27 cellular contexts compared by ENCODE assay signal in the genomic region with DNA sequence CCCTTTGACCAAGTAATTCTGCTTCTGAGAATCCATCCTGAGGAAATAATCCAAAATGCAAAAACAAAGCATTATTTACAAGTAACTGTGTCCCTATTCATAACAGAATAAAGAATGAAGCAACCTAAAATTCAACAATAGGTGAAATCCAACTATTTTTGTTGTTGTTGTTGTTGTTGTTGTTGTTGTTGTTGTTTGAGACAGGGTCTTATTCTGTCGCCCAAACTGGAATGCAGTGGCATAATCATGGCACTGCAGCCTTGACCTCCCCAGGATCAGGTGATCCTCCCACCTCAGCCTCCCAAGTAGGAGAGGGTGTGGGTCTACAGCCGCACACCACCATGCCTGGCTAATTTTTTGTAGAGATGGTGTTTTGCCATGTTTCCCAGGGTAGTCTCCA.
"Had no signal": no experiment of that assay in that cellular context is flagged by ENCODE, and none has a peak within 500 bp of the region (broad histone marks: within the 10 kb centered on the region; RNA-seq: fewer than 3 reads in every experiment).

No MANE protein-coding gene starts in this region.

- H3K4me1 ChIP-seq: colonic mucosa, esophagus muscularis mucosa, esophagus squamous epithelium, foreskin keratinocyte, gastrocnemius medialis, gastroesophageal sphincter, heart left ventricle, heart right ventricle had no signal

- H3K4me3 ChIP-seq: colonic mucosa, coronary artery, dorsolateral prefrontal cortex, esophagus muscularis mucosa, esophagus squamous epithelium, gastrocnemius medialis, gastroesophageal sphincter, heart left ventricle, heart right ventricle had no signal

- H3K36me3 ChIP-seq: colonic mucosa, esophagus muscularis mucosa, esophagus squamous epithelium, gastrocnemius medialis, gastroesophageal sphincter, heart left ventricle, heart right ventricle had no signal

- ATAC-seq: effector memory CD8-positive, alpha-beta T cell; esophagus mucosa; foreskin keratinocyte; gastrocnemius medialis; gastroesophageal sphincter; heart left ventricle; heart right ventricle had no signal

- H3K27ac ChIP-seq: colonic mucosa, coronary artery, dorsolateral prefrontal cortex, epithelial cell of prostate, esophagus muscularis mucosa, esophagus squamous epithelium, foreskin keratinocyte, gastrocnemius medialis, gastroesophageal sphincter, heart left ventricle, heart right ventricle had no signal

- H3K27me3 ChIP-seq: colonic mucosa, dorsolateral prefrontal cortex, esophagus muscularis mucosa, esophagus squamous epithelium, foreskin keratinocyte, gastrocnemius medialis, gastroesophageal sphincter, heart left ventricle, heart right ventricle had no signal

- FAIRE-seq: colon, endometrium, endothelial cell of umbilical vein, frontal cortex had no signal

- DNase-seq: colonic mucosa; cortex of kidney; dermis blood vessel endothelial cell; dorsolateral prefrontal cortex; effector CD4-positive, alpha-beta T cell; effector CD8-positive, alpha-beta T cell; effector memory CD4-positive, alpha-beta T cell; effector memory CD8-positive, alpha-beta T cell; erythroblast; esophagus squamous epithelium; foreskin fibroblast; foreskin keratinocyte; foreskin melanocyte; gastrocnemius medialis; glutamatergic neuron; head of caudate nucleus; heart left ventricle; heart right ventricle had no signal

- H3K9me3 ChIP-seq: colonic mucosa, esophagus muscularis mucosa, esophagus squamous epithelium, gastrocnemius medialis, gastroesophageal sphincter, heart left ventricle, heart right ventricle had no signal
